In genomic region chr11:11003226-11003625, GRCh38 we compare ENCODE assay signal across 9 cellular contexts.
"Had no signal": no experiment of that assay in that cellular context is flagged by ENCODE, and none has a peak within 500 bp of the region (broad histone marks: within the 10 kb centered on the region; RNA-seq: fewer than 3 reads in every experiment).

No MANE protein-coding gene starts in this region.

- H3K4me2 ChIP-seq: GM23338 had no signal

- ATAC-seq: GM23338, HCT116 had no signal

- H3K36me3 ChIP-seq: HAP-1 had no signal

- H3K9ac ChIP-seq: GM23248 had no signal

- H3K4me1 ChIP-seq: HAP-1 had no signal

- H3K9me3 ChIP-seq: HAP-1 had no signal

- H3K4me3 ChIP-seq: GM23248, GM23338, HAP-1 had no signal

- H2AFZ ChIP-seq: GM23248, GM23338 had no signal

- DNase-seq: GM23248, GOT3, H7, H9, HCEC 1CT, HFFc6 had no signal

- H3K27ac ChIP-seq: GM23248 had no signal
